ENCODE assay signal across 28 cellular contexts in genomic region chr3:36730965-36731364, GRCh38. TPM values are rescaled to one million over a fixed set of nuclear protein-coding genes. Genes with fewer than 3 reads are reported as not detected.
DNase-seq lines count a peak whose midpoint lies in the region; ATAC-seq, FAIRE-seq and TF ChIP-seq lines count a peak whose summit lies in the region.
"Had no signal": no experiment of that assay in that cellular context is flagged by ENCODE, and none has a peak within 500 bp of the region (broad histone marks: within the 10 kb centered on the region; RNA-seq: fewer than 3 reads in every experiment).

No MANE protein-coding gene starts in this region.

- H3K79me1 ChIP-seq in IMR-90 (ENCODE audit: low read depth in 1 of 2, low read length in 2 of 2), result no peaks in the 10 kb centered on the region

- no peaks in the 10 kb centered on the region for H3K9me3 ChIP-seq in IMR-90 (ENCODE audit: control insufficient read depth, insufficient read depth, low read length)
- no peaks in the 10 kb centered on the region for H3K9me3 ChIP-seq in pancreas
- H3K9me3 ChIP-seq: BE2C, HAP-1, MG63, SK-N-SH had no signal

- no peak overlapping the region for H3K4ac ChIP-seq in IMR-90 (ENCODE audit: low read depth, low read length)

- no peak overlapping the region for H2BK20ac ChIP-seq in IMR-90 (ENCODE audit: low read depth, low read length)

- H2BK5ac ChIP-seq in IMR-90 (ENCODE audit: low read depth, low read length, poor library complexity, severe bottlenecking), result no peak overlapping the region

- H3K36me3 Mint-ChIP-seq in naive thymus-derived CD8-positive, alpha-beta T cell, result no peaks in the 10 kb centered on the region

- intact Hi-C loops in IMR-90 (cut with micrococcal nuclease), result no loop called here
- intact Hi-C loops in pancreas (cut with DNase I), result loop anchor here in 1 of 3 donors (10.0 kb wide), 1 partner anchor 134 kb away; no protein-coding TSS in a partner anchor

- no peak overlapping the region for H4K8ac ChIP-seq in IMR-90 (ENCODE audit: low read depth in 2 of 2, low read length in 2 of 2)

- BruUV-seq in IMR-90 (replicated peaks; lab: Mats Ljungman, UMichigan), result no TSS peak

- no peak overlapping the region for H3K14ac ChIP-seq in IMR-90 (replicated peaks; ENCODE audit: low read depth, low read length)

- TF ChIP-seq CTCF in 22Rv1 (IDR thresholded peaks at IDR 0.05) (no peak), IMR-90 (conservative IDR thresholded peaks at IDR 0.05; ENCODE audit: low read depth, low read length) (no peak), pancreas (IDR thresholded peaks at IDR 0.05) (no peak)

- peak overlapping the region in 1 of 10 donors; percentile 7 for H3K27ac Mint-ChIP-seq in naive thymus-derived CD8-positive, alpha-beta T cell
- H3K27ac Mint-ChIP-seq: GM23338, HFFc6 had no signal

- no peak overlapping the region for H2BK15ac ChIP-seq in IMR-90 (ENCODE audit: low read depth, low read length)

- no peaks in the 10 kb centered on the region; the same call in 1 of the 2 replicates for H3K9me1 ChIP-seq in IMR-90 (ENCODE audit: insufficient read depth, low read length)

- H4K91ac ChIP-seq in IMR-90 (ENCODE audit: insufficient read depth, low read depth, low read length), result no peak overlapping the region

- no peak overlapping the region for H4K5ac ChIP-seq in IMR-90 (ENCODE audit: low read depth, low read length)

- H3K23ac ChIP-seq in IMR-90 (ENCODE audit: low read depth, low read length), result no peak overlapping the region

- no peak overlapping the region for H2BK120ac ChIP-seq in IMR-90 (ENCODE audit: low read depth, low read length)

- TF ChIP-seq POLR2A in IMR-90 (IDR thresholded peaks at IDR 0.05; ENCODE audit: low read depth, low read length), result no peak

- dilution Hi-C loops in IMR-90 (cut with HindIII; ENCODE audit: low sequenced_read_pairs, unreplicated experiment), result no loop called here

- in situ Hi-C loops in IMR-90 (cut with MboI; ENCODE audit: low sequenced_read_pairs), result loop anchor here (25.0 kb wide), 1 partner anchor 481 kb away; no protein-coding TSS in a partner anchor

- TF ChIP-seq RAD21 in IMR-90 (IDR thresholded peaks at IDR 0.05; ENCODE audit: low read length), result no peak

- H2AFZ ChIP-seq in IMR-90 (replicated peaks; ENCODE audit: low read length, poor library complexity), result peak overlapping the region; percentile 2
- H2AFZ ChIP-seq: GM23338 had no signal

- CTCF ChIA-PET in IMR-90 (lab: Yijun Ruan, JAX), result interaction anchor here (1.0 kb wide), 1 partner anchor 10 kb away, joined by 5 read pairs; no protein-coding TSS in a partner anchor

- H3K4me3 ChIP-seq in IMR-90 (ENCODE audit: insufficient read depth, low read depth, low read length) (no peak overlapping the region), pancreas (no peak overlapping the region)
- H3K4me3 ChIP-seq: GM12878, GM23338, HAP-1, MG63 had no signal

- no peaks in the 10 kb centered on the region for H3K9me3 Mint-ChIP-seq in naive thymus-derived CD8-positive, alpha-beta T cell
- H3K9me3 Mint-ChIP-seq: GM23338, HFFc6 had no signal

- no peak overlapping the region for H3K56ac ChIP-seq in IMR-90 (ENCODE audit: extremely low read depth, insufficient read depth, low read length)

- H3K4me3 Mint-ChIP-seq in naive thymus-derived CD8-positive, alpha-beta T cell, result no peak overlapping the region
- H3K4me3 Mint-ChIP-seq: GM23338, HFFc6 had no signal

- H2AK5ac ChIP-seq in IMR-90 (ENCODE audit: low read depth, low read length), result no peak overlapping the region

- POLR2A ChIA-PET in IMR-90 (lab: Charles Lee; ENCODE audit: unreplicated experiment), result no interaction called here
- POLR2A ChIA-PET in naive thymus-derived CD8-positive, alpha-beta T cell (lab: Charles Lee), result no interaction called here

- H3K4me1 ChIP-seq in IMR-90 (ENCODE audit: control insufficient read depth, insufficient read depth, low read length) (no peaks in the 10 kb centered on the region), pancreas (no peaks in the 10 kb centered on the region)
- H3K4me1 ChIP-seq: HAP-1 had no signal

- no peak overlapping the region for H3K18ac ChIP-seq in IMR-90 (ENCODE audit: low read depth, low read length)

- ATAC-seq in IMR-90 (ENCODE audit: low read depth) (no peak), left lobe of liver (peak; percentile 76), pancreas (peak; percentile 63 to 77 (median 75)), HG03039 (IDR thresholded peaks at IDR 0.05; ENCODE audit: unreplicated experiment) (no peak)
- ATAC-seq in activated CD4-positive, CD25-positive, alpha-beta regulatory T cell treated with anti-CD3 and anti-CD28 coated beads, Interleukin-2, amount 50 U/mL, for 24 hours, result no peak
- no peak for ATAC-seq in naive thymus-derived CD8-positive, alpha-beta T cell
- ATAC-seq: GM12878, GM23338, PC-3 had no signal

- H3K4me1 Mint-ChIP-seq in naive thymus-derived CD8-positive, alpha-beta T cell, result no peaks in the 10 kb centered on the region
- H3K4me1 Mint-ChIP-seq: GM23338 had no signal

- H3K27ac ChIP-seq in 22Rv1 (peak overlapping the region; percentile 52), IMR-90 (ENCODE audit: insufficient read depth, low read length) (no peak overlapping the region), pancreas (no peak overlapping the region)

- DNase-seq in IMR-90 (no peak), left lobe of liver (ENCODE audit: low spot score) (no peak), pancreas (no peak), GDM1 (lab: John Stamatoyannopoulos, UW) (no peak)
- DNase-seq in naive thymus-derived CD8-positive, alpha-beta T cell, result no peak
- DNase-seq: 8988T, ACHN, BE2C, DMS153, HFFc6, KBM-7, MG63, NCI-H1105 treated with DMSO at 0.1 percent for 48 hours, NCI-H146, NCI-H1930, NCI-H2107, NCI-H524, NCI-H748 treated with DMSO at 0.1 percent for 48 hours, PC-3, SK-N-SH had no signal

- no peak overlapping the region for H3K9ac ChIP-seq in IMR-90 (ENCODE audit: low read depth, low read length)
- H3K9ac ChIP-seq: SK-N-SH had no signal

- no peak overlapping the region for H3K4me2 ChIP-seq in IMR-90 (ENCODE audit: low read depth, low read length)
- H3K4me2 ChIP-seq: GM23338, SK-N-SH had no signal

- no peak for FAIRE-seq in pancreas (lab: Jason Lieb, UNC)
- FAIRE-seq: G401.6, GM12878 had no signal

- WGBS in IMR-90 (ENCODE audit: extremely low coverage in 2 of 2, insufficient read length in 1 of 2), 2 experiments, result 71% methylated on average over 2 of the region's 3 CpGs; no CpG with 5 or more reads in 1 of the 2 experiments
- WGBS in pancreas, 2 donors, result 47 to 61% methylated on average over 3 of the region's 3 CpGs

- H3K36me3 ChIP-seq in IMR-90 (ENCODE audit: control insufficient read depth, insufficient read depth, low read length), result no peaks in the 10 kb centered on the region
- no peaks in the 10 kb centered on the region for H3K36me3 ChIP-seq in pancreas
- H3K36me3 ChIP-seq: BE2C, HAP-1, MG63 had no signal

- H4K20me1 ChIP-seq in IMR-90 (ENCODE audit: insufficient read depth, low read length), result no peaks in the 10 kb centered on the region

- peaks cover 0 to 4% (median 0%) of the 10 kb centered on the region in 5 donors for H3K27me3 Mint-ChIP-seq in naive thymus-derived CD8-positive, alpha-beta T cell

- peaks cover 15% of the 10 kb centered on the region for H3K27me3 ChIP-seq in IMR-90 (ENCODE audit: control insufficient read depth, insufficient read depth, low read length)
- H3K27me3 ChIP-seq in pancreas, result no peaks in the 10 kb centered on the region
- H3K27me3 ChIP-seq: BE2C, MG63 had no signal

- H2AK9ac ChIP-seq in IMR-90 (replicated peaks; ENCODE audit: low read depth, low read length, poor library complexity), result no peak overlapping the region

TF ChIP-seq in IMR-90, 13 proteins besides CTCF, POLR2A, EP300 and RAD21:
- TF ChIP-seq FOS (IDR thresholded peaks at IDR 0.05; ENCODE audit: low read depth, low read length), result no peak
- TF ChIP-seq MAZ (IDR thresholded peaks at IDR 0.05; ENCODE audit: borderline replicate concordance, low read depth, low read length), result no peak
- TF ChIP-seq CHD1 (IDR thresholded peaks at IDR 0.05; ENCODE audit: low read depth, low read length), result no peak

RNA-seq across cellular contexts. Expression of gene DCLK3, which starts 33.4 kb away (rescaled TPM):
- total RNA-seq in IMR-90 (2012; rRNA removed) (not detected in 2 replicates), left lobe of liver (0.05 TPM), pancreas (under 1 TPM in 3 of 6 donors, not detected in 3; 0.06 to 0.16 (median 0.12) TPM)
- polyA plus RNA-seq in IMR-90 (2012; rRNA removed) (not detected in 2 replicates), pancreas (under 1 TPM; 0.04 to 0.07 TPM)
- not detected in 2 replicates for polyA plus RNA-seq in IMR-90 (2012; cell fraction: cytosol; rRNA removed)
- not detected in 2 replicates for polyA plus RNA-seq in IMR-90 (2012; cell fraction: nucleus; rRNA removed; ENCODE audit: low replicate concordance)
- total RNA-seq in naive thymus-derived CD8-positive, alpha-beta T cell, result not detected
- not detected for polyA plus RNA-seq in naive thymus-derived CD8-positive, alpha-beta T cell
- total RNA-seq: GM12878, HFFc6, LHCN-M2, PC-3 had no signal
- polyA plus RNA-seq: GM12878, SK-N-SH had no signal

Comparison
In these comparisons a context has a peak if more than half of its experiments do, and no peak if none do; other contexts are left out.
1. ATAC-seq: peak in left lobe of liver (single experiment) and pancreas (4 of 4); none in IMR-90 (single experiment), activated CD4-positive, CD25-positive, alpha-beta regulatory T cell treated with anti-CD3 and anti-CD28 coated beads, Interleukin-2, amount 50 U/mL, for 24 hours (0 of 2), HG03039 (single experiment) and naive thymus-derived CD8-positive, alpha-beta T cell (0 of 2).